39 cellular contexts compared by ENCODE assay signal in genomic region chr10:10313099-10313875, GRCh38.
DNase-seq lines count a peak whose midpoint lies in the region; FAIRE-seq and TF ChIP-seq lines count a peak whose summit lies in the region.
"Had no signal": no experiment of that assay in that cellular context is flagged by ENCODE, and none has a peak within 500 bp of the region (broad histone marks: within the 10 kb centered on the region; RNA-seq: fewer than 3 reads in every experiment).

No MANE protein-coding gene starts in this region.

- peaks cover 0 to 8% (median 3%) of the 10 kb centered on the region in 7 donors for H3K9me3 Mint-ChIP-seq in CD14-positive monocyte
- H3K9me3 Mint-ChIP-seq: activated naive CD4-positive, alpha-beta T cell treated with anti-CD3 and anti-CD28 coated beads, Interleukin-2, amount 50 U/mL, for 24 hours; activated T-helper 2 cell treated with anti-CD3 and anti-CD28 coated beads, Interferon-gamma antibody, Interleukin-2, Interleukin-4, amounts not matched to agents 10 μg/mL and 5 μg/mL and 100 μg/mL, durations not matched to agents 14 hours and 24 hours and 36 hours had no signal

- no peak overlapping the region for H3K14ac ChIP-seq in mesenchymal stem cell (ENCODE audit: low read length in 2 of 2)

- H4K91ac ChIP-seq in mesenchymal stem cell (ENCODE audit: low read length): no peak overlapping the region

- no peaks in the 10 kb centered on the region for H3K36me3 Mint-ChIP-seq in CD14-positive monocyte
- H3K36me3 Mint-ChIP-seq: activated naive CD4-positive, alpha-beta T cell treated with anti-CD3 and anti-CD28 coated beads, Interleukin-2, amount 50 U/mL, for 24 hours; naive B cell had no signal

- H3K27ac Mint-ChIP-seq in CD14-positive monocyte: no peak overlapping the region
- H3K27ac Mint-ChIP-seq: activated naive CD4-positive, alpha-beta T cell treated with anti-CD3 and anti-CD28 coated beads, Interleukin-2, amount 50 U/mL, for 24 hours; activated T-helper 2 cell treated with anti-CD3 and anti-CD28 coated beads, Interferon-gamma antibody, Interleukin-2, Interleukin-4, amounts not matched to agents 10 μg/mL and 5 μg/mL and 100 μg/mL, durations not matched to agents 14 hours and 24 hours and 36 hours; HFFc6; naive B cell had no signal

- H2AK5ac ChIP-seq in mesenchymal stem cell (ENCODE audit: low read length, severe bottlenecking): no peak overlapping the region

- H3K36me3 ChIP-seq in brain microvascular endothelial cell (replicated peaks): no peaks in the 10 kb centered on the region
- H3K36me3 ChIP-seq in mesenchymal stem cell (ENCODE audit: control insufficient read depth in 1 of 2, insufficient read depth in 2 of 2, low read depth in 1 of 2, low read length in 2 of 2): no peaks in the 10 kb centered on the region
- H3K36me3 ChIP-seq: colonic mucosa, neutrophil, right atrium auricular region, stomach, thyroid gland had no signal

- no peak for TF ChIP-seq CTCF in LNCaP clone FGC (IDR thresholded peaks at IDR 0.05; ENCODE audit: control insufficient read depth, extremely low read depth, insufficient read depth)
- no peak for TF ChIP-seq CTCF in brain microvascular endothelial cell (IDR thresholded peaks at IDR 0.05; ENCODE audit: low read depth, low read length, missing control alignments)
- TF ChIP-seq CTCF in D721Med (IDR thresholded peaks at IDR 0.05; ENCODE audit: insufficient read depth, missing control alignments): no peak
- no peak for TF ChIP-seq CTCF in CD14-positive monocyte (IDR thresholded peaks at IDR 0.05)

- intact Hi-C loops in CD14-positive monocyte (cut with micrococcal nuclease): no loop called here

- H3K9me3 ChIP-seq in mesenchymal stem cell (ENCODE audit: control insufficient read depth, low read length): no peaks in the 10 kb centered on the region
- H3K9me3 ChIP-seq: colonic mucosa, neutrophil, right atrium auricular region, stomach, thyroid gland had no signal

- no peaks in the 10 kb centered on the region for H3K4me1 ChIP-seq in mesenchymal stem cell (ENCODE audit: control insufficient read depth, insufficient read depth, low read depth, low read length)
- H3K4me1 ChIP-seq: colonic mucosa, right atrium auricular region, stomach, thyroid gland had no signal

- H2BK5ac ChIP-seq in mesenchymal stem cell (ENCODE audit: low read depth, low read length, poor library complexity, severe bottlenecking): no peak overlapping the region

- H2BK15ac ChIP-seq in mesenchymal stem cell (ENCODE audit: low read depth, poor library complexity, severe bottlenecking): no peak overlapping the region

- no CpG with 5 or more reads among the region's 3 CpGs for WGBS in mesenchymal stem cell

- in situ Hi-C loops in Caki2 (cut with HindIII; ENCODE audit: low pct_unique_long_range_greater_than_20kb, low sequenced_read_pairs) (no loop called here), brain microvascular endothelial cell (cut with HindIII; ENCODE audit: low pct_ligation_motif_present, low sequenced_read_pairs) (no loop called here)

- H3K4me3 ChIP-seq in LNCaP clone FGC (ENCODE audit: low read depth, low read length) (no peak overlapping the region), brain microvascular endothelial cell (ENCODE audit: low read depth, low read length) (no peak overlapping the region), mesenchymal stem cell (ENCODE audit: insufficient read depth in 1 of 2, low read depth in 1 of 2, low read length in 2 of 2) (no peak overlapping the region)
- H3K4me3 ChIP-seq: colonic mucosa, GM23248, right atrium auricular region, stomach, thyroid gland had no signal

- no peak overlapping the region for H3K4ac ChIP-seq in mesenchymal stem cell (ENCODE audit: low read depth in 1 of 2, low read length in 2 of 2)

- no peaks in the 10 kb centered on the region for H3K4me1 Mint-ChIP-seq in CD14-positive monocyte
- H3K4me1 Mint-ChIP-seq: activated naive CD4-positive, alpha-beta T cell treated with anti-CD3 and anti-CD28 coated beads, Interleukin-2, amount 50 U/mL, for 24 hours; naive B cell had no signal

- H3K27me3 ChIP-seq in brain microvascular endothelial cell (replicated peaks) (no peaks in the 10 kb centered on the region), mesenchymal stem cell (ENCODE audit: control insufficient read depth in 1 of 2, insufficient read depth in 1 of 2, low read length in 2 of 2) (no peaks in the 10 kb centered on the region)
- H3K27me3 ChIP-seq: colonic mucosa, neutrophil, right atrium auricular region, stomach, thyroid gland had no signal

- no peak overlapping the region for H3K9ac ChIP-seq in mesenchymal stem cell (ENCODE audit: low read length)
- H3K9ac ChIP-seq: GM23248 had no signal

- no peak overlapping the region for H3K4me3 Mint-ChIP-seq in CD14-positive monocyte
- H3K4me3 Mint-ChIP-seq: activated naive CD4-positive, alpha-beta T cell treated with anti-CD3 and anti-CD28 coated beads, Interleukin-2, amount 50 U/mL, for 24 hours; HFFc6; naive B cell had no signal

- H3K27me3 Mint-ChIP-seq in CD14-positive monocyte (ENCODE audit: low read depth in 3 of 3): no peaks in the 10 kb centered on the region
- H3K27me3 Mint-ChIP-seq: naive B cell had no signal

- H3K4me2 ChIP-seq in mesenchymal stem cell (ENCODE audit: low read length, poor library complexity, severe bottlenecking): no peak overlapping the region

- no peak for FAIRE-seq in D721Med (lab: Jason Lieb, UNC)
- FAIRE-seq: bronchial epithelial cell, keratinocyte, RCC 7860 had no signal

- H2BK120ac ChIP-seq in mesenchymal stem cell (ENCODE audit: low read depth, low read length): no peak overlapping the region

- H3K23ac ChIP-seq in mesenchymal stem cell (ENCODE audit: low read length in 2 of 2): no peak overlapping the region

- H3K27ac ChIP-seq in brain microvascular endothelial cell (peak overlapping the region; percentile 58), mesenchymal stem cell (ENCODE audit: low read length, poor library complexity, severe bottlenecking) (no peak overlapping the region)
- H3K27ac ChIP-seq: colonic mucosa, epithelial cell of prostate, GM23248, neutrophil, right atrium auricular region, stomach, thyroid gland, VCaP had no signal

- H3K79me1 ChIP-seq in mesenchymal stem cell (replicated peaks; ENCODE audit: low read length, poor library complexity, severe bottlenecking): no peaks in the 10 kb centered on the region

- H3K18ac ChIP-seq in mesenchymal stem cell (ENCODE audit: low read depth in 1 of 2, low read length in 2 of 2): no peak overlapping the region

- no peak overlapping the region for H2BK12ac ChIP-seq in mesenchymal stem cell (ENCODE audit: low read length in 2 of 2)

- H2AFZ ChIP-seq in mesenchymal stem cell (ENCODE audit: low read depth, low read length): no peak overlapping the region
- H2AFZ ChIP-seq: GM23248 had no signal

- peak; percentile 36 for DNase-seq in Caki2 (ENCODE audit: low read depth)
- DNase-seq in LNCaP clone FGC (ENCODE audit: low read depth): peak; percentile 30
- peak; percentile 42 for DNase-seq in brain microvascular endothelial cell
- peak; percentile 35 for DNase-seq in mesenchymal stem cell
- no peak for DNase-seq in NCI-H2171 treated with DMSO at 0.1 percent for 48 hours (lab: John Stamatoyannopoulos, UW)
- DNase-seq in NCI-H2081 (lab: John Stamatoyannopoulos, UW): no peak
- no peak for DNase-seq in D721Med (ENCODE audit: insufficient read length, low spot score)
- no peak for DNase-seq in CD14-positive monocyte (ENCODE audit: low spot score)
- DNase-seq: activated CD4-positive, alpha-beta T cell treated with anti-CD3 and anti-CD28 coated beads for 4 hours; activated CD8-positive, alpha-beta memory T cell treated with anti-CD3 and anti-CD28 coated beads for 24 hours; activated T-cell treated with anti-CD3 and anti-CD28 coated beads for 4 hours; amniotic stem cell; colonic mucosa; DND-41; effector CD8-positive, alpha-beta T cell; GM23248; head of caudate nucleus; HFFc6; KG1; naive B cell; NCI-H1417; NCI-H2029; NCI-H345; NCI-H82; posterior cingulate gyrus; SHP77 treated with DMSO at 0.1 percent for 48 hours; stimulated activated CD4-positive, alpha-beta T cell treated with anti-CD3 and anti-CD28 coated beads, Interleukin-2, amount 100 ng/mL, for 48 hours; stomach; T-helper 9 cell; thyroid gland had no signal

- H4K8ac ChIP-seq in mesenchymal stem cell (ENCODE audit: low read length): no peak overlapping the region

Comparison
In these comparisons a context has a peak if more than half of its experiments do, and no peak if none do; other contexts are left out.
1. DNase-seq: peak in Caki2 (single experiment), LNCaP clone FGC (single experiment), brain microvascular endothelial cell (single experiment) and mesenchymal stem cell (single experiment); none in NCI-H2171 treated with DMSO at 0.1 percent for 48 hours (single experiment), NCI-H2081 (0 of 2), D721Med (single experiment) and CD14-positive monocyte (single experiment).